In genomic region chr4:137923494-137923893, GRCh38 we compare ENCODE assay signal across 27 cellular contexts.
A peak's percentile ranks its signal among the peaks of the same experiment; 100 is the strongest.
DNase-seq lines count a peak whose midpoint lies in the region; ATAC-seq, FAIRE-seq and TF ChIP-seq lines count a peak whose summit lies in the region.
"Had no signal": no experiment of that assay in that cellular context is flagged by ENCODE, and none has a peak within 500 bp of the region (broad histone marks: within the 10 kb centered on the region; RNA-seq: fewer than 3 reads in every experiment).

No MANE protein-coding gene starts in this region.

- H3K27me3 ChIP-seq in K562 (ENCODE audit: control insufficient read depth in 2 of 2, insufficient read depth in 2 of 2, low read length in 2 of 2): no peaks in the 10 kb centered on the region
- H3K27me3 ChIP-seq in endodermal cell (ENCODE audit: control insufficient read depth, insufficient read depth, low read length, poor library complexity, severe bottlenecking): no peaks in the 10 kb centered on the region
- H3K27me3 ChIP-seq: thyroid gland had no signal

- H3K4me3 Mint-ChIP-seq in endodermal cell: no peak overlapping the region
- no peak overlapping the region for H3K4me3 Mint-ChIP-seq in type B pancreatic cell
- H3K4me3 Mint-ChIP-seq: activated CD8-positive, alpha-beta T cell treated with anti-CD3 and anti-CD28 coated beads, Interleukin-2, amount 10 ng/mL, durations not matched to agents 7 days and 5 days; activated T-cell treated with anti-CD3 and anti-CD28 coated beads, Interleukin-2, amount 50 U/mL, for 24 hours; CD4-positive, alpha-beta T cell had no signal

- H2AFZ ChIP-seq in K562 (ENCODE audit: low read depth, low read length): no peak overlapping the region

- CTCF ChIA-PET in K562 (lab: Yijun Ruan, JAX; ENCODE audit: low intra/inter-chr PET ratio): no interaction called here

- no peaks in the 10 kb centered on the region for H3K4me1 ChIP-seq in K562 (replicated peaks in 1 of 2; ENCODE audit: control insufficient read depth in 2 of 2, insufficient read depth in 2 of 2, low read length in 2 of 2)
- no peaks in the 10 kb centered on the region for H3K4me1 ChIP-seq in endodermal cell (ENCODE audit: control insufficient read depth, insufficient read depth, low read length)
- H3K4me1 ChIP-seq in mucosa of descending colon (ENCODE audit: low read depth): no peaks in the 10 kb centered on the region
- H3K4me1 ChIP-seq: lower lobe of right lung, psoas muscle, thyroid gland had no signal

- H3K9ac ChIP-seq in K562 (ENCODE audit: insufficient read depth in 1 of 2, low read depth in 2 of 2, low read length in 2 of 2) (no peak overlapping the region), endodermal cell (ENCODE audit: extremely low read depth, low read length, poor library complexity, severe bottlenecking) (no peak overlapping the region)

- in situ Hi-C loops in K562 (cut with MboI): no loop called here

- no peak overlapping the region for H3K4me2 ChIP-seq in K562 (ENCODE audit: insufficient read depth, low read length)

- peak; percentile 70 for ATAC-seq in GM18867 (IDR thresholded peaks at IDR 0.05; ENCODE audit: unreplicated experiment)
- peak; percentile 71 for ATAC-seq in GM21717 (IDR thresholded peaks at IDR 0.05; ENCODE audit: unreplicated experiment)
- peak; percentile 92 for ATAC-seq in HG03520 (IDR thresholded peaks at IDR 0.05; ENCODE audit: unreplicated experiment)
- ATAC-seq in K562: no peak
- ATAC-seq in mucosa of descending colon: no peak
- ATAC-seq: activated CD4-positive, CD25-positive, alpha-beta regulatory T cell treated with anti-CD3 and anti-CD28 coated beads, Interleukin-2, amount 50 U/mL, for 24 hours; activated CD8-positive, alpha-beta T cell treated with anti-CD3 and anti-CD28 coated beads, Interleukin-2, amount 10 ng/mL, durations not matched to agents 7 days and 5 days; lower lobe of right lung; psoas muscle had no signal

- H3K36me3 Mint-ChIP-seq in endodermal cell (ENCODE audit: low read depth) (no peaks in the 10 kb centered on the region), type B pancreatic cell (no peaks in the 10 kb centered on the region)

- peaks cover 3% of the 10 kb centered on the region for H3K4me1 Mint-ChIP-seq in endodermal cell
- H3K4me1 Mint-ChIP-seq in type B pancreatic cell (ENCODE audit: unreplicated experiment): no peaks in the 10 kb centered on the region

- no peaks in the 10 kb centered on the region for H3K79me2 ChIP-seq in K562 (ENCODE audit: control insufficient read depth, insufficient read depth, low read length)

- no peak for TF ChIP-seq EP300 in K562 (IDR thresholded peaks at IDR 0.05; ENCODE audit: low read length)

- intact Hi-C loops in K562 (cut with micrococcal nuclease): no loop called here
- intact Hi-C loops in mucosa of descending colon (cut with DNase I, micrococcal nuclease): no loop called here

- H3K27ac ChIP-seq in K562 (ENCODE audit: extremely low read depth, low read depth, low read length): no peak overlapping the region
- no peak overlapping the region for H3K27ac ChIP-seq in endodermal cell (ENCODE audit: low read depth, low read length)
- H3K27ac ChIP-seq: epithelial cell of prostate, lower lobe of right lung, psoas muscle, skin epidermis, thyroid gland had no signal

- 9% methylated on average over 3 of the region's 3 CpGs for WGBS in K562 (ENCODE audit: insufficient coverage, low coverage, missing lambda C conversion rate)
- WGBS in endodermal cell (ENCODE audit: insufficient coverage in 1 of 2, insufficient read length in 1 of 2), 2 experiments: 81% methylated on average over 2 to 3 of the region's 3 CpGs

- FAIRE-seq in K562 (lab: Jason Lieb, UNC): no peak

- H3K9me3 Mint-ChIP-seq in endodermal cell (no peaks in the 10 kb centered on the region), type B pancreatic cell (no peaks in the 10 kb centered on the region)
- H3K9me3 Mint-ChIP-seq: CD4-positive, alpha-beta T cell had no signal

- no peaks in the 10 kb centered on the region for H3K36me3 ChIP-seq in K562 (ENCODE audit: control insufficient read depth, insufficient read depth, low read length)
- no peaks in the 10 kb centered on the region for H3K36me3 ChIP-seq in endodermal cell (ENCODE audit: control insufficient read depth, insufficient read depth, low read length)
- H3K36me3 ChIP-seq in mucosa of descending colon (ENCODE audit: low read depth): no peaks in the 10 kb centered on the region
- H3K36me3 ChIP-seq: lower lobe of right lung, thyroid gland had no signal

- no peak for TF ChIP-seq RAD21 in K562 (CRISPR knock-in tag; conservative IDR thresholded peaks at IDR 0.05 in 1 of 2, IDR thresholded peaks at IDR 0.05 in 1 of 2)

- no TSS peak for BruUV-seq in K562 (replicated peaks; lab: Mats Ljungman, UMichigan)

- H3K4me3 ChIP-seq in K562 (no peak overlapping the region), endodermal cell (ENCODE audit: low read length) (no peak overlapping the region), mucosa of descending colon (no peak overlapping the region)
- H3K4me3 ChIP-seq: lower lobe of right lung, psoas muscle, skin epidermis, thyroid gland had no signal

- DNase-seq in K562 (ENCODE audit: extremely low read depth in 1 of 4, low spot score in 3 of 4): no peak
- DNase-seq in endodermal cell: no peak
- no peak for DNase-seq in mucosa of descending colon
- no peak for DNase-seq in type B pancreatic cell (ENCODE audit: extremely low spot score, unreplicated experiment)
- DNase-seq: activated CD8-positive, alpha-beta T cell treated with anti-CD3 and anti-CD28 coated beads, Interleukin-2, amount 10 ng/mL, durations not matched to agents 7 days and 5 days; activated naive CD4-positive, alpha-beta T cell treated with Interleukin-2 at 50 U/mL for 16 hours; activated T-cell treated with anti-CD3 and anti-CD28 coated beads, Interleukin-2, amount 50 U/mL, for 24 hours; amniotic stem cell; caudate nucleus; CD4-positive, alpha-beta T cell; foreskin fibroblast; H7; islet precursor cell; lower lobe of right lung; NCI-H1105; NCI-H2107; NCI-H510A; psoas muscle; stimulated activated naive CD4-positive, alpha-beta T cell treated with Interleukin-2 at 50 U/mL for 16 hours; T-helper 9 cell; thyroid gland had no signal

- POLR2A ChIA-PET in K562 (lab: Yijun Ruan, JAX): no interaction called here

- no peak for TF ChIP-seq CTCF in K562 (IDR thresholded peaks at IDR 0.05 in 2 of 3, conservative IDR thresholded peaks at IDR 0.05 in 1 of 3; ENCODE audit: insufficient read depth in 2 of 3, low read depth in 1 of 3, low read length in 3 of 3)
- no peak for TF ChIP-seq CTCF in endodermal cell (conservative IDR thresholded peaks at IDR 0.05)
- TF ChIP-seq CTCF in mucosa of descending colon (IDR thresholded peaks at IDR 0.05): no peak
- no peak for TF ChIP-seq CTCF in type B pancreatic cell (conservative IDR thresholded peaks at IDR 0.05)

- H4K20me1 ChIP-seq in K562 (replicated peaks; ENCODE audit: control insufficient read depth, insufficient read depth, low read length): no peaks in the 10 kb centered on the region

- no peaks in the 10 kb centered on the region for H3K9me1 ChIP-seq in K562 (ENCODE audit: control insufficient read depth, insufficient read depth, low read length)

- H3K27me3 Mint-ChIP-seq in endodermal cell (ENCODE audit: insufficient read depth) (no peaks in the 10 kb centered on the region), type B pancreatic cell (no peaks in the 10 kb centered on the region)
- H3K27me3 Mint-ChIP-seq: activated T-cell treated with anti-CD3 and anti-CD28 coated beads, Interleukin-2, amount 50 U/mL, for 24 hours; CD4-positive, alpha-beta T cell had no signal

- no peak for TF ChIP-seq POLR2A in K562 (conservative IDR thresholded peaks at IDR 0.05)

- no peaks in the 10 kb centered on the region for H3K9me3 ChIP-seq in K562 (replicated peaks; ENCODE audit: control insufficient read depth, insufficient read depth, low read depth, low read length)
- H3K9me3 ChIP-seq in endodermal cell (ENCODE audit: control insufficient read depth, low read length): no peaks in the 10 kb centered on the region
- H3K9me3 ChIP-seq in mucosa of descending colon: no peaks in the 10 kb centered on the region
- H3K9me3 ChIP-seq: lower lobe of right lung, psoas muscle, thyroid gland had no signal

- H3K27ac Mint-ChIP-seq in endodermal cell: no peak overlapping the region
- H3K27ac Mint-ChIP-seq in type B pancreatic cell: no peak overlapping the region
- H3K27ac Mint-ChIP-seq: activated CD8-positive, alpha-beta T cell treated with anti-CD3 and anti-CD28 coated beads, Interleukin-2, amount 10 ng/mL, durations not matched to agents 7 days and 5 days; activated T-cell treated with anti-CD3 and anti-CD28 coated beads, Interleukin-2, amount 50 U/mL, for 24 hours; CD4-positive, alpha-beta T cell had no signal

TF ChIP-seq in K562, 482 proteins besides CTCF, POLR2A, EP300 and RAD21:
- no peak for TF ChIP-seq MXI1 (IDR thresholded peaks at IDR 0.05; ENCODE audit: low read depth, low read length)
- 0 out of 2 replicates have a peak, but pooled peaks have one; percentile 16 for TF ChIP-seq SPI1 (IDR thresholded peaks at IDR 0.05; ENCODE audit: borderline replicate concordance, low read depth, low read length)

Comparison
In these comparisons a context has a peak if more than half of its experiments do, and no peak if none do; other contexts are left out.
1. ATAC-seq: peak in GM18867 (single experiment), GM21717 (single experiment) and HG03520 (single experiment); none in K562 (single experiment) and mucosa of descending colon (single experiment).